In the genomic region with DNA sequence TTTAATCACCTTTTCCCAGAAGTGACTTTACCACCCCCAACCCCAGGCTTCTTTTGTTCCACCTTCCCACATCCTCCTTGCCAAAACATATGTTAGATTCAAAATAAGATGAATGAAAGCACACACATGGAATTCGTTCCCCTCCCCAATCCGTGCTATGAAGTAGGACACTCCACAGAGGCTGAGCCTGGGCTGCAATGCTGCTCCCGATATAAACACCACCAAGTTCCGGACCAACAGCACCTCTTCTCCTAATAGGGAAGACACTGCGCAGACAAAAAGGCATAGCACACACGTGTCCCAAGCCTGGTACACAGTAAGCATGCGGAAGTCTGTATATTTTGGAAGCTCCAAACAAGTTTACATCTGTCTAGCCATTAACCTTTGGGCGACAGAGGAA, we compare ENCODE assay signal across 22 cellular contexts.
DNase-seq lines count a peak whose midpoint lies in the region; ATAC-seq and TF ChIP-seq lines count a peak whose summit lies in the region.
"Had no signal": no experiment of that assay in that cellular context is flagged by ENCODE, and none has a peak within 500 bp of the region (broad histone marks: within the 10 kb centered on the region; RNA-seq: fewer than 3 reads in every experiment).

No MANE protein-coding gene starts in this region.

- H3K4me2 ChIP-seq in BLaER1 treated with 17β-estradiol and CSF1 and Interleukin-3, amounts not matched to agents 10 nM and 100 nM: peak overlapping the region in 9 of 11 experiments; percentile 64 to 85 (median 75); a peak in 13 of 22 replicates

- H3K36me3 Mint-ChIP-seq in CD4-positive, alpha-beta T cell (ENCODE audit: low read depth): peaks cover 90% of the 10 kb centered on the region
- no peaks in the 10 kb centered on the region for H3K36me3 Mint-ChIP-seq in T-helper 17 cell (ENCODE audit: low read depth)
- H3K36me3 Mint-ChIP-seq in naive thymus-derived CD4-positive, alpha-beta T cell: peaks cover 5 to 54% (median 34%) of the 10 kb centered on the region in 5 donors

- H3K9me3 Mint-ChIP-seq in CD4-positive, alpha-beta T cell: no peaks in the 10 kb centered on the region
- peaks cover 0 to 20% (median 0%) of the 10 kb centered on the region in 11 donors for H3K9me3 Mint-ChIP-seq in naive thymus-derived CD4-positive, alpha-beta T cell
- H3K9me3 Mint-ChIP-seq: T-helper 1 cell treated with Interleukin-12 subunit alpha and Interleukin-12 subunit beta and Interleukin-4 antibody, amounts not matched to agents 30 μg/mL and 1 μg/mL, for 36 hours had no signal

- H3K27ac Mint-ChIP-seq in CD4-positive, alpha-beta T cell: peak overlapping the region; percentile 77
- peak overlapping the region; percentile 84 for H3K27ac Mint-ChIP-seq in T-helper 17 cell
- H3K27ac Mint-ChIP-seq in naive thymus-derived CD4-positive, alpha-beta T cell: peak overlapping the region in 8 of 9 donors; percentile 52 to 85 (median 77)
- H3K27ac Mint-ChIP-seq: activated CD8-positive, alpha-beta memory T cell treated with anti-CD3 and anti-CD28 coated beads, Interleukin-2, amount 10 ng/mL, durations not matched to agents 7 days and 5 days; T-helper 1 cell treated with Interleukin-12 subunit alpha and Interleukin-12 subunit beta and Interleukin-4 antibody, amounts not matched to agents 30 μg/mL and 1 μg/mL, for 36 hours had no signal

- peaks cover 28% of the 10 kb centered on the region for H3K4me1 Mint-ChIP-seq in CD4-positive, alpha-beta T cell (ENCODE audit: low read depth)
- peaks cover 8% of the 10 kb centered on the region for H3K4me1 Mint-ChIP-seq in T-helper 17 cell
- peaks cover 9 to 47% (median 31%) of the 10 kb centered on the region in 7 donors for H3K4me1 Mint-ChIP-seq in naive thymus-derived CD4-positive, alpha-beta T cell

- peaks cover 3 to 67% (median 56%) of the 10 kb centered on the region in 11 experiments; a peak in 21 of 22 replicates for H4K20me1 ChIP-seq in BLaER1 treated with 17β-estradiol and CSF1 and Interleukin-3, amounts not matched to agents 10 nM and 100 nM

- CTCF ChIA-PET in CD4-positive, alpha-beta T cell (lab: Charles Lee): no interaction called here
- CTCF ChIA-PET in naive thymus-derived CD4-positive, alpha-beta T cell (lab: Charles Lee): no interaction called here

- peaks cover 0 to 9% (median 0%) of the 10 kb centered on the region in 11 experiments; a peak in 4 of 22 replicates for H3K9me3 ChIP-seq in BLaER1 treated with 17β-estradiol and CSF1 and Interleukin-3, amounts not matched to agents 10 nM and 100 nM (replicated peaks in 1 of 11)
- no peaks in the 10 kb centered on the region for H3K9me3 ChIP-seq in CD4-positive, alpha-beta T cell (ENCODE audit: control insufficient read depth, low read length)
- no peaks in the 10 kb centered on the region for H3K9me3 ChIP-seq in T-helper 17 cell (ENCODE audit: control insufficient read depth, low read length, poor library complexity, severe bottlenecking)
- no peaks in the 10 kb centered on the region for H3K9me3 ChIP-seq in naive thymus-derived CD4-positive, alpha-beta T cell (ENCODE audit: control insufficient read depth in 2 of 3, low read length in 3 of 3)

- no peak for TF ChIP-seq CTCF in CD4-positive, alpha-beta T cell (IDR thresholded peaks at IDR 0.05)

- POLR2A ChIA-PET in CD4-positive, alpha-beta T cell (lab: Charles Lee): interaction anchor here (1.8 kb wide), 1 partner anchor 20 kb away, joined by 6 read pairs; no protein-coding TSS in a partner anchor
- POLR2A ChIA-PET in naive thymus-derived CD4-positive, alpha-beta T cell (lab: Charles Lee): interaction anchor here (0.9 to 3.8 kb wide), 4 partner anchors 17 to 112 kb away, joined by 3 to 16 read pairs (median 7); no protein-coding TSS in a partner anchor

- H3K36me3 ChIP-seq in BLaER1 treated with 17β-estradiol and CSF1 and Interleukin-3, amounts not matched to agents 10 nM and 100 nM: peaks cover 62 to 100% (median 93%) of the 10 kb centered on the region in 11 experiments
- peaks cover 25 to 83% (median 37%) of the 10 kb centered on the region in 3 experiments for H3K36me3 ChIP-seq in naive thymus-derived CD4-positive, alpha-beta T cell (ENCODE audit: control insufficient read depth in 2 of 3, insufficient read depth in 3 of 3, low read length in 3 of 3)

- peak overlapping the region; percentile 34 for H3K4me3 Mint-ChIP-seq in CD4-positive, alpha-beta T cell
- no peak overlapping the region for H3K4me3 Mint-ChIP-seq in T-helper 17 cell
- H3K4me3 Mint-ChIP-seq in naive thymus-derived CD4-positive, alpha-beta T cell: peak overlapping the region in 5 of 10 donors; percentile 21 to 66 (median 36)
- H3K4me3 Mint-ChIP-seq: activated CD8-positive, alpha-beta memory T cell treated with anti-CD3 and anti-CD28 coated beads, Interleukin-2, amount 10 ng/mL, durations not matched to agents 7 days and 5 days; T-helper 1 cell treated with Interleukin-12 subunit alpha and Interleukin-12 subunit beta and Interleukin-4 antibody, amounts not matched to agents 30 μg/mL and 1 μg/mL, for 36 hours had no signal

- intact Hi-C loops in CD4-positive, alpha-beta T cell (cut with DNase I, micrococcal nuclease): no loop called here
- intact Hi-C loops in naive thymus-derived CD4-positive, alpha-beta T cell (cut with micrococcal nuclease): no loop called here

- peaks cover 51 to 61% (median 57%) of the 10 kb centered on the region in 10 experiments for H3K4me1 ChIP-seq in BLaER1 treated with 17β-estradiol and CSF1 and Interleukin-3, amounts not matched to agents 10 nM and 100 nM
- peaks cover 0 to 20% of the 10 kb centered on the region in 2 donors for H3K4me1 ChIP-seq in naive thymus-derived CD4-positive, alpha-beta T cell (ENCODE audit: control insufficient read depth in 2 of 2, insufficient read depth in 2 of 2, low read length in 2 of 2)
- H3K4me1 ChIP-seq: parathyroid adenoma had no signal

- H3K27ac ChIP-seq in BLaER1 treated with 17β-estradiol and CSF1 and Interleukin-3, amounts not matched to agents 10 nM and 100 nM: no peak overlapping the region; a peak in 1 of 22 replicates
- H3K27ac ChIP-seq in CD4-positive, alpha-beta T cell (ENCODE audit: low read depth, low read length): no peak overlapping the region
- H3K27ac ChIP-seq in naive thymus-derived CD4-positive, alpha-beta T cell (ENCODE audit: low read depth, low read length): no peak overlapping the region
- H3K27ac ChIP-seq: HL-60, parathyroid adenoma, SK-N-MC had no signal

- no peaks in the 10 kb centered on the region for H3K27me3 ChIP-seq in BLaER1 treated with 17β-estradiol and CSF1 and Interleukin-3, amounts not matched to agents 10 nM and 100 nM
- H3K27me3 ChIP-seq in CD4-positive, alpha-beta T cell (ENCODE audit: control insufficient read depth, insufficient read depth, low read length): no peaks in the 10 kb centered on the region
- no peaks in the 10 kb centered on the region for H3K27me3 ChIP-seq in naive thymus-derived CD4-positive, alpha-beta T cell (ENCODE audit: control insufficient read depth in 2 of 2, insufficient read depth in 2 of 2, low read length in 2 of 2)

- no peak for DNase-seq in CD4-positive, alpha-beta T cell
- DNase-seq in T-helper 17 cell (no peak), islet precursor cell (no peak)
- no peak for DNase-seq in naive thymus-derived CD4-positive, alpha-beta T cell
- DNase-seq in activated CD8-positive, alpha-beta memory T cell treated with anti-CD3 and anti-CD28 coated beads for 24 hours: no peak
- DNase-seq: activated CD4-positive, alpha-beta T cell treated with anti-CD3 and anti-CD28 coated beads for 1 hour; activated CD8-positive, alpha-beta memory T cell treated with anti-CD3 and anti-CD28 coated beads, Interleukin-2, amount 10 ng/mL, durations not matched to agents 7 days and 5 days; activated effector memory CD4-positive, alpha-beta T cell treated with Interleukin-2 at 50 U/mL for 16 hours; cerebellar nuclear complex; GDM1; Karpas-422; NCI-H1436; NCI-H345; NCI-H82; stimulated activated CD4-positive, alpha-beta T cell treated with anti-CD3 and anti-CD28 coated beads, Interleukin-2, amount 100 ng/mL, for 48 hours had no signal

- no peak for ATAC-seq in CD4-positive, alpha-beta T cell (ENCODE audit: poor library complexity)
- ATAC-seq in T-helper 17 cell: no peak
- ATAC-seq in naive thymus-derived CD4-positive, alpha-beta T cell: no peak
- ATAC-seq in GM21528 (IDR thresholded peaks at IDR 0.05; ENCODE audit: low FRiP score, unreplicated experiment): no peak
- ATAC-seq: activated CD8-positive, alpha-beta memory T cell treated with anti-CD3 and anti-CD28 coated beads, Interleukin-2, amount 10 ng/mL, durations not matched to agents 7 days and 5 days had no signal

- no peaks in the 10 kb centered on the region for H3K27me3 Mint-ChIP-seq in CD4-positive, alpha-beta T cell
- no peaks in the 10 kb centered on the region for H3K27me3 Mint-ChIP-seq in T-helper 17 cell
- no peaks in the 10 kb centered on the region for H3K27me3 Mint-ChIP-seq in naive thymus-derived CD4-positive, alpha-beta T cell
- H3K27me3 Mint-ChIP-seq: activated CD8-positive, alpha-beta memory T cell treated with anti-CD3 and anti-CD28 coated beads, Interleukin-2, amount 10 ng/mL, durations not matched to agents 7 days and 5 days had no signal

- no peak overlapping the region for H3K9ac ChIP-seq in BLaER1 treated with 17β-estradiol and CSF1 and Interleukin-3, amounts not matched to agents 10 nM and 100 nM
- H3K9ac ChIP-seq: parathyroid adenoma had no signal

- no peak overlapping the region for H3K4me3 ChIP-seq in BLaER1 treated with 17β-estradiol and CSF1 and Interleukin-3, amounts not matched to agents 10 nM and 100 nM
- no peak overlapping the region for H3K4me3 ChIP-seq in naive thymus-derived CD4-positive, alpha-beta T cell (ENCODE audit: low read length)
- H3K4me3 ChIP-seq: lung, SK-N-MC had no signal
